18 cellular contexts compared by ENCODE assay signal in the genomic region with DNA sequence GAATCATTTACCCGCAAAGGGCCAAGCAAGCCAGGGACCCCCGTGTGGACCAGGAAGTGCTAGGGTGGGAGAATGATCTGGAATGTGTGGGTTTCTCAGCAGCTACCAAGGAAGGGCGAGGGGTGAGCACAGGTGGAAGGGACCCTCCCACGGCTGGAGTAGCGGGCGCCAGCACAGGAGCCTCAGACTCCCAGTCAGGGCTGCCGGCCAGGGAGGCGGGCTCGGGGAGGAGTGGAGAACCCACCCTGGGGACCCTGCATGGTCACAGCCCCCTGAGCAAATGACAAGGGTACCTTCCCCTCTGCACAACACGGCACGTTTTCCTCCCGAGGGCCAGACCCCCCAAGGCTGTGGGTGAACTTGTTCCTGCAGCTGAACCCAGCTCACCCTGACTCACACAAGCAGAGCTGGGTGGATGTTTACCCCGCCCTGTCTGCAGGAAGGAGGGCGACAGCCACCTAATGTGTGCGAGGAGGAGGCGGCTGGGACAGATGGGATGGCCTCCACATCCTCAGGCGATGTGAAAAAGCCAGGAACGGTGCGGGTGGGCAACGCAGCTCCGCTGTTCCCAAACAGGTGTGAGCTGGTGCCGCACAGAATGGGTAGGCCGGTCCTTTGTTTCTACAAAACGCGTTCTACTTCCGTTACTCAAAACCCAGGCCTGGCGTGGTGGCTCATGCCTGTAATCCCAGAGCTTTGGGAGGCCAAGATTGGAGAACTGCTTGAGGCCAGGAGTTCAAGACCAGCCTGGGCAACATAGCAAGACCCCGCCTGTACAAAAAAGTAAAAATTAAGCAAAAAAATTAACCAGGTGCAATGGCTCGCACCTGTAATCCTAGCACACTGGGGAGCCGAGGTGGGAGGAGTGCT. TPM values are rescaled to one million over a fixed set of nuclear protein-coding genes. Genes with fewer than 3 reads are reported as not detected.
DNase-seq lines count a peak whose midpoint lies in the region; ATAC-seq and TF ChIP-seq lines count a peak whose summit lies in the region.
"Had no signal": no experiment of that assay in that cellular context is flagged by ENCODE, and none has a peak within 500 bp of the region (broad histone marks: within the 10 kb centered on the region; RNA-seq: fewer than 3 reads in every experiment).

No MANE protein-coding gene starts in this region.

- CTCF ChIA-PET in RWPE1 (lab: Yijun Ruan, JAX) = no interaction called here

- ATAC-seq in right cardiac atrium = no peak
- ATAC-seq: Right ventricle myocardium inferior had no signal

- no peaks in the 10 kb centered on the region for H3K9me3 ChIP-seq in right cardiac atrium (ENCODE audit: control insufficient read depth, low read length)
- no peaks in the 10 kb centered on the region for H3K9me3 ChIP-seq in right atrium auricular region
- no peaks in the 10 kb centered on the region for H3K9me3 ChIP-seq in osteoblast (ENCODE audit: low read depth, low read length)

- no peaks in the 10 kb centered on the region for H3K27me3 ChIP-seq in right cardiac atrium (ENCODE audit: control insufficient read depth, insufficient read depth)
- no peaks in the 10 kb centered on the region for H3K27me3 ChIP-seq in right atrium auricular region
- no peaks in the 10 kb centered on the region for H3K27me3 ChIP-seq in osteoblast (ENCODE audit: insufficient read depth, low read length)

- H3K4me3 ChIP-seq in right cardiac atrium (ENCODE audit: low read length) = no peak overlapping the region
- no peak overlapping the region for H3K4me3 ChIP-seq in right atrium auricular region
- no peak overlapping the region for H3K4me3 ChIP-seq in epithelial cell of esophagus (ENCODE audit: low read length)
- no peak overlapping the region for H3K4me3 ChIP-seq in osteoblast (ENCODE audit: insufficient read depth, low read length)

- no peaks in the 10 kb centered on the region for H3K4me1 ChIP-seq in right cardiac atrium (ENCODE audit: control insufficient read depth, insufficient read depth, low read length)
- H3K4me1 ChIP-seq in right atrium auricular region = peaks cover 0 to 4% of the 10 kb centered on the region in 2 donors
- H3K4me1 ChIP-seq in osteoblast (ENCODE audit: insufficient read depth, low read length) = peaks cover 1% of the 10 kb centered on the region

- H3K79me2 ChIP-seq in osteoblast (ENCODE audit: insufficient read depth, low read length) = peaks cover 9% of the 10 kb centered on the region

- H2AFZ ChIP-seq in osteoblast (ENCODE audit: low read length) = no peak overlapping the region

- WGBS in right cardiac atrium = 94% methylated on average over 30 of the region's 30 CpGs

- POLR2A ChIA-PET in RWPE1 (lab: Yijun Ruan, JAX; ENCODE audit: low non-redundant PET) = interaction anchor here (0.6 kb wide), 1 partner anchor 17 kb away, joined by 4 read pairs; no protein-coding TSS in a partner anchor

- peaks cover 10% of the 10 kb centered on the region for H4K20me1 ChIP-seq in osteoblast (ENCODE audit: insufficient read depth, low read length)

- TF ChIP-seq CTCF in right atrium auricular region (IDR thresholded peaks at IDR 0.05) = no peak
- TF ChIP-seq CTCF in RWPE1 (conservative IDR thresholded peaks at IDR 0.05; ENCODE audit: low read depth) = no peak
- TF ChIP-seq CTCF in epithelial cell of esophagus (IDR thresholded peaks at IDR 0.05; ENCODE audit: insufficient read depth, low read depth, low read length, missing control alignments) = no peak
- TF ChIP-seq CTCF in osteoblast (IDR thresholded peaks at IDR 0.05; ENCODE audit: extremely low read depth, low read depth, low read length) = no peak
- no peak for TF ChIP-seq CTCF in GM20000 (IDR thresholded peaks at IDR 0.05; ENCODE audit: extremely low read depth, missing control alignments)

- H3K27ac ChIP-seq in right cardiac atrium (ENCODE audit: low read length) = no peak overlapping the region
- H3K27ac ChIP-seq in right atrium auricular region = no peak overlapping the region
- peak overlapping the region; percentile 21 for H3K27ac ChIP-seq in RWPE1
- H3K27ac ChIP-seq in osteoblast (ENCODE audit: low read depth, low read length) = no peak overlapping the region
- H3K27ac ChIP-seq: C4-2B, HL-60, KMS-11 had no signal

- intact Hi-C loops in right cardiac atrium (cut with DNase I) = no loop called here

- DNase-seq in right cardiac atrium (peak; percentile 7 to 52 (median 28)), right atrium auricular region (ENCODE audit: low spot score) (no peak), RWPE1 (ENCODE audit: low spot score) (no peak), epithelial cell of esophagus (ENCODE audit: low read depth) (peak; percentile 47), osteoblast (ENCODE audit: insufficient read length, low spot score, missing footprints) (peak; percentile 66), GM20000 (ENCODE audit: low spot score) (no peak), NCI-H446 treated with DMSO at 0.1 percent for 48 hours (lab: John Stamatoyannopoulos, UW) (no peak)
- no peak for DNase-seq in stimulated activated CD4-positive, alpha-beta T cell treated with anti-CD3 and anti-CD28 coated beads, Interleukin-2, amount 100 ng/mL, for 48 hours
- DNase-seq: Calu3; CD8-positive, alpha-beta memory T cell; GF-D8; NCI-H2029; NCI-H2227 treated with DMSO at 0.1 percent for 48 hours; NCI-H748 treated with DMSO at 0.1 percent for 48 hours had no signal

- no peak overlapping the region for H3K4me2 ChIP-seq in osteoblast (ENCODE audit: insufficient read depth, low read length)
- H3K4me2 ChIP-seq: KMS-11 had no signal

- peaks cover 49% of the 10 kb centered on the region for H3K36me3 ChIP-seq in right atrium auricular region
- peaks cover 37% of the 10 kb centered on the region for H3K36me3 ChIP-seq in osteoblast (ENCODE audit: insufficient read depth, low read length)

RNA-seq across cellular contexts. Expression of gene ECI1, which starts 6.2 kb away (rescaled TPM):
- total RNA-seq in right cardiac atrium = 100 to 1,000 TPM; 110 to 145 (median 121) TPM
- polyA plus RNA-seq in right cardiac atrium = 166 TPM
- total RNA-seq in right atrium auricular region = 100 to 1,000 TPM in 1 of 2 donors, 10 to 100 TPM in 1; 71.8 to 108 TPM
- total RNA-seq in osteoblast = 42.3 and 44.5 TPM in 2 replicates

RNA-seq across cellular contexts. Expression of gene DNASE1L2, which starts 8.9 kb away (rescaled TPM):
- total RNA-seq in right cardiac atrium = under 1 TPM; 0.17 to 0.43 (median 0.33) TPM
- polyA plus RNA-seq in right cardiac atrium = 0.48 TPM
- under 1 TPM in 1 of 2 donors, not detected in 1; 0.83 TPM for total RNA-seq in right atrium auricular region
- total RNA-seq in osteoblast = 0.72 and 0.88 TPM in 2 replicates
- polyA plus RNA-seq: CD8-positive, alpha-beta memory T cell had no signal

RNA-seq across cellular contexts. Expression of gene E4F1, which starts 21.8 kb away (rescaled TPM):
- 10 to 100 TPM; 11.8 to 16.1 (median 14.2) TPM for total RNA-seq in right cardiac atrium
- 13.7 TPM for polyA plus RNA-seq in right cardiac atrium
- 10 to 100 TPM; 10.0 to 16.7 TPM for total RNA-seq in right atrium auricular region
- 30.9 and 31.5 TPM in 2 replicates for total RNA-seq in osteoblast

RNA-seq across cellular contexts. Expression of gene RNPS1, which starts 22.8 kb away (rescaled TPM):
- 100 to 1,000 TPM; 103 to 114 (median 110) TPM for total RNA-seq in right cardiac atrium
- polyA plus RNA-seq in right cardiac atrium = 105 TPM
- 100 to 1,000 TPM in 1 of 2 donors, 10 to 100 TPM in 1; 93.6 to 124 TPM for total RNA-seq in right atrium auricular region
- total RNA-seq in osteoblast = 64.2 and 81.1 TPM in 2 replicates

RNA-seq across cellular contexts. Expression of gene PGP, which starts 30.5 kb away (rescaled TPM):
- total RNA-seq in right cardiac atrium (10 to 100 TPM; 20.2 to 24.8 (median 21.5) TPM), right atrium auricular region (10 to 100 TPM; 15.5 to 17.7 TPM), osteoblast (14.1 and 14.4 TPM in 2 replicates)
- polyA plus RNA-seq in right cardiac atrium = 19.3 TPM

Comparison
In these comparisons a context has a peak if more than half of its experiments do, and no peak if none do; other contexts are left out.
1. DNase-seq: peak in right cardiac atrium (3 of 3), epithelial cell of esophagus (single experiment) and osteoblast (single experiment); none in right atrium auricular region (single experiment), RWPE1 (single experiment), GM20000 (single experiment), stimulated activated CD4-positive, alpha-beta T cell treated with anti-CD3 and anti-CD28 coated beads, Interleukin-2, amount 100 ng/mL, for 48 hours (0 of 2) and NCI-H446 treated with DMSO at 0.1 percent for 48 hours (single experiment).